In genomic region chr13:90868321-90868920, GRCh38 we compare ENCODE assay signal across 8 cellular contexts.
DNase-seq lines count a peak whose midpoint lies in the region; ATAC-seq and TF ChIP-seq lines count a peak whose summit lies in the region.

No MANE protein-coding gene starts in this region.

- H3K27ac ChIP-seq in HEK293 (ENCODE audit: extremely low read depth, low read depth, low read length), result no peak overlapping the region

- in situ Hi-C loops in astrocyte of the spinal cord (cut with HindIII; ENCODE audit: low sequenced_read_pairs), result no loop called here

- TF ChIP-seq CTCF in BJ (IDR thresholded peaks at IDR 0.05; ENCODE audit: insufficient read depth, low read depth, low read length) (peak; percentile 60), HEK293 (tag by site-specific recombination; IDR thresholded peaks at IDR 0.05) (no peak), astrocyte of the spinal cord (IDR thresholded peaks at IDR 0.05; ENCODE audit: low read depth, low read length) (peak; percentile 55)

- no peaks in the 10 kb centered on the region for H3K9me3 ChIP-seq in HEK293 (ENCODE audit: control insufficient read depth, insufficient read depth, low read depth, low read length)

- DNase-seq in BJ (ENCODE audit: low read depth) (no peak), astrocyte of the spinal cord (ENCODE audit: low read depth, low spot score) (peak; percentile 39), lung microvascular endothelial cell (ENCODE audit: low read depth in 2 of 2) (peak; percentile 28 to 50), GF-D8 (lab: John Stamatoyannopoulos, UW) (no peak), foreskin melanocyte (no peak), NCI-H1436 treated with DMSO at 0.1 percent for 48 hours (lab: John Stamatoyannopoulos, UW) (no peak)

- POLR2A ChIA-PET in BJ (lab: Charles Lee), result no interaction called here
- POLR2A ChIA-PET in HEK293 (lab: Yijun Ruan, JAX), result no interaction called here

- CTCF ChIA-PET in BJ (lab: Yijun Ruan, JAX) (interaction anchor here (1.7 kb wide), 1 partner anchor 10 kb away, joined by 9 read pairs; no protein-coding TSS in a partner anchor), HEK293 (lab: Yijun Ruan, JAX) (interaction anchor here (0.8 kb wide), 1 partner anchor 11 kb away, joined by 3 read pairs; no protein-coding TSS in a partner anchor)

- ATAC-seq in HG02970 (IDR thresholded peaks at IDR 0.05; ENCODE audit: low FRiP score, unreplicated experiment), result no peak

- H3K27me3 ChIP-seq in BJ (ENCODE audit: control insufficient read depth, insufficient read depth, low read length), result no peaks in the 10 kb centered on the region

- H3K36me3 ChIP-seq in BJ (ENCODE audit: control insufficient read depth, insufficient read depth, low read length) (no peaks in the 10 kb centered on the region), HEK293 (ENCODE audit: control insufficient read depth in 2 of 2, insufficient read depth in 1 of 2, low read length in 2 of 2) (no peaks in the 10 kb centered on the region)

- H3K4me1 ChIP-seq in HEK293 (ENCODE audit: control insufficient read depth, insufficient read depth, low read length), result no peaks in the 10 kb centered on the region

- no peak overlapping the region for H3K4me3 ChIP-seq in BJ (ENCODE audit: low read depth, low read length)
- no peak overlapping the region for H3K4me3 ChIP-seq in HEK293 (ENCODE audit: low read depth, low read length)
- no peak overlapping the region for H3K4me3 ChIP-seq in astrocyte of the spinal cord (ENCODE audit: low read depth, low read length)

TF ChIP-seq in HEK293, 187 proteins besides CTCF, POLR2A, EP300 and RAD21:
- TF ChIP-seq ZSCAN4 (tag by site-specific recombination; IDR thresholded peaks at IDR 0.05), result no peak
- peak; percentile 46 for TF ChIP-seq ZNF654 (tag by site-specific recombination; IDR thresholded peaks at IDR 0.05; ENCODE audit: low read depth)
- no peak for TF ChIP-seq ZNF488 (tag by site-specific recombination; IDR thresholded peaks at IDR 0.05)

Comparison
In these comparisons a context has a peak if more than half of its experiments do, and no peak if none do; other contexts are left out.
1. DNase-seq: peak in astrocyte of the spinal cord (single experiment) and lung microvascular endothelial cell (2 of 2); none in BJ (single experiment), GF-D8 (single experiment), foreskin melanocyte (single experiment) and NCI-H1436 treated with DMSO at 0.1 percent for 48 hours (single experiment).